ENCODE assay signal across 26 cellular contexts in the genomic region with DNA sequence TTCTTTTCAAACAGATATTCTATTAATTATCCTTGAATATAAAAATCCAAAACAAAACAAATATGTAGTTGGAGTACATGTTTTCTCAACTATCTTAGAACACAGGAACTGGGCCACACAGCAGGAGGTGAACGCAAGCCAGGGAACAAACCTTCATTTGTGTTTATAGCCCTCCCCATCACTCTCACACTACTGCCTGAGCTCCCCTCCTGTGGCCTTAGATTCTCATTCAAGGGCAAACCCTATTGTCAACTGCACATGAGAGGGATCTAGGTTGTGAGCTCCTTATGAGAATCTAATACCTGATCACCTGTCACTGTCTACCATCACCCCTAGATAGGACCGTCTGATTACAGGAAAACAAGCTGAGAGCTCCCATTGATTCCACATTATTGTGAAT.
"Had no signal": no experiment of that assay in that cellular context is flagged by ENCODE, and none has a peak within 500 bp of the region (broad histone marks: within the 10 kb centered on the region; RNA-seq: fewer than 3 reads in every experiment).

No MANE protein-coding gene starts in this region.

- H3K27me3 Mint-ChIP-seq: naive B cell; progenitor cell of endocrine pancreas; stimulated activated naive B cell treated with anti-CD40 and anti-IgM and Interleukin-4, amounts not matched to agents 10 μg/mL and 1 μg/mL and 100 μg/mL, for 72 hours had no signal

- H3K4me3 ChIP-seq: left lung, lower lobe of right lung, ovary, right atrium auricular region, right lobe of liver, stomach, testis, tibial artery, upper lobe of right lung had no signal

- ATAC-seq: left colon; left lung; lower lobe of right lung; natural killer cell; right lobe of liver; stimulated activated naive B cell treated with anti-CD40 and anti-IgM and Interleukin-4, amounts not matched to agents 10 μg/mL and 1 μg/mL and 100 μg/mL, for 72 hours; stimulated activated naive CD8-positive, alpha-beta T cell treated with anti-CD3 and anti-CD28 coated beads, Interleukin-15, Interleukin-2, amounts not matched to agents 100 U/mL and 50 U/mL, for 24 hours; upper lobe of right lung had no signal

- H3K4me1 ChIP-seq: left lung, lower lobe of right lung, right atrium auricular region, right lobe of liver, stomach, testis, tibial artery, upper lobe of right lung had no signal

- DNase-seq: hypothalamus; immature natural killer cell; kidney; left colon; left lung; lower lobe of right lung; mammary epithelial cell; mesenchymal stem cell; naive B cell; natural killer cell; ovary; right lobe of liver; stimulated activated CD4-positive, alpha-beta T cell treated with anti-CD3 and anti-CD28 coated beads, Interleukin-12 subunit alpha, Interleukin-12 subunit beta, amount 100 ng/mL, for 4 hours; stimulated activated CD4-positive, alpha-beta T cell treated with anti-CD3 and anti-CD28 coated beads, Interleukin-15, amount 100 ng/mL, for 24 hours; stimulated activated CD4-positive, alpha-beta T cell treated with anti-CD3 and anti-CD28 coated beads, Interleukin-2, amount 100 ng/mL, for 24 hours; stimulated activated CD4-positive, alpha-beta T cell treated with anti-CD3 and anti-CD28 coated beads, Interleukin-4, amount 100 ng/mL, for 1 hour; stimulated activated naive B cell treated with anti-CD40 and anti-IgM and Interleukin-4, amounts not matched to agents 10 μg/mL and 1 μg/mL and 100 μg/mL, for 72 hours; stimulated activated naive CD8-positive, alpha-beta T cell treated with anti-CD3 and anti-CD28 coated beads, Interleukin-15, Interleukin-2, amounts not matched to agents 100 U/mL and 50 U/mL, for 24 hours; stomach; testis; tibial artery; trophoblast cell; upper lobe of right lung had no signal

- H3K9me3 Mint-ChIP-seq: mesothelial cell of epicardium had no signal

- H3K27me3 ChIP-seq: left lung, ovary, right atrium auricular region, right lobe of liver, stomach, tibial artery, upper lobe of right lung had no signal

- H3K36me3 ChIP-seq: left lung, lower lobe of right lung, ovary, right atrium auricular region, right lobe of liver, stomach, tibial artery, upper lobe of right lung had no signal

- H3K4me3 Mint-ChIP-seq: immature natural killer cell; mesothelial cell of epicardium; naive B cell; natural killer cell; stimulated activated naive B cell treated with anti-CD40 and anti-IgM and Interleukin-4, amounts not matched to agents 10 μg/mL and 1 μg/mL and 100 μg/mL, for 72 hours had no signal

- H3K36me3 Mint-ChIP-seq: immature natural killer cell; mesothelial cell of epicardium; naive B cell; stimulated activated naive B cell treated with anti-CD40 and anti-IgM and Interleukin-4, amounts not matched to agents 10 μg/mL and 1 μg/mL and 100 μg/mL, for 72 hours had no signal

- H3K4me1 Mint-ChIP-seq: immature natural killer cell; naive B cell; natural killer cell; stimulated activated naive B cell treated with anti-CD40 and anti-IgM and Interleukin-4, amounts not matched to agents 10 μg/mL and 1 μg/mL and 100 μg/mL, for 72 hours had no signal

- H3K27ac Mint-ChIP-seq: immature natural killer cell; mesothelial cell of epicardium; naive B cell; natural killer cell; progenitor cell of endocrine pancreas; stimulated activated naive B cell treated with anti-CD40 and anti-IgM and Interleukin-4, amounts not matched to agents 10 μg/mL and 1 μg/mL and 100 μg/mL, for 72 hours had no signal

- H3K9me3 ChIP-seq: left lung, lower lobe of right lung, ovary, right atrium auricular region, right lobe of liver, stomach, testis, tibial artery, upper lobe of right lung had no signal

- H3K27ac ChIP-seq: left lung, lower lobe of right lung, ovary, right atrium auricular region, right lobe of liver, stomach, testis, tibial artery, upper lobe of right lung had no signal
